Comparison of ENCODE assay signal across 16 cellular contexts in genomic region chr11:16968196-16968595, GRCh38.
"Had no signal": no experiment of that assay in that cellular context is flagged by ENCODE, and none has a peak within 500 bp of the region (broad histone marks: within the 10 kb centered on the region; RNA-seq: fewer than 3 reads in every experiment).

No MANE protein-coding gene starts in this region.

- DNase-seq: activated naive CD4-positive, alpha-beta T cell treated with Interleukin-2 at 50 U/mL for 16 hours; erythroblast; heart right ventricle; mucosa of descending colon; naive thymus-derived CD8-positive, alpha-beta T cell; retina; stimulated activated CD4-positive, alpha-beta T cell treated with anti-CD3 and anti-CD28 coated beads, Interleukin-4, amount 100 ng/mL, for 4 hours; stimulated activated CD8-positive, alpha-beta memory T cell treated with anti-CD3 and anti-CD28 coated beads, Interleukin-4, amount 100 ng/mL, for 48 hours; testis; uterus had no signal

- H3K27ac ChIP-seq: ascending aorta, breast epithelium, gastroesophageal sphincter, heart right ventricle, left lung, neutrophil, testis, uterus had no signal

- H3K4me3 Mint-ChIP-seq: naive thymus-derived CD8-positive, alpha-beta T cell; stimulated activated naive CD8-positive, alpha-beta T cell treated with anti-CD3 and anti-CD28 coated beads, Interleukin-15, Interleukin-2, amounts not matched to agents 100 ng/mL and 50 ng/mL, for 24 hours had no signal

- H3K4me3 ChIP-seq: ascending aorta, breast epithelium, gastroesophageal sphincter, heart right ventricle, left lung, mucosa of descending colon, testis, uterus had no signal

- ATAC-seq: gastroesophageal sphincter; heart right ventricle; naive thymus-derived CD8-positive, alpha-beta T cell had no signal

- H3K27ac Mint-ChIP-seq: stimulated activated naive CD8-positive, alpha-beta T cell treated with anti-CD3 and anti-CD28 coated beads, Interleukin-15, Interleukin-2, amounts not matched to agents 100 ng/mL and 50 ng/mL, for 24 hours had no signal

- H3K27me3 Mint-ChIP-seq: naive thymus-derived CD8-positive, alpha-beta T cell; stimulated activated naive CD8-positive, alpha-beta T cell treated with anti-CD3 and anti-CD28 coated beads, Interleukin-15, Interleukin-2, amounts not matched to agents 100 ng/mL and 50 ng/mL, for 24 hours had no signal

- H3K9me3 ChIP-seq: ascending aorta, breast epithelium, gastroesophageal sphincter, heart right ventricle, left lung, mucosa of descending colon, neutrophil, testis, uterus had no signal

- H3K9me3 Mint-ChIP-seq: naive thymus-derived CD8-positive, alpha-beta T cell; stimulated activated naive CD8-positive, alpha-beta T cell treated with anti-CD3 and anti-CD28 coated beads, Interleukin-15, Interleukin-2, amounts not matched to agents 100 ng/mL and 50 ng/mL, for 24 hours had no signal

- H3K27me3 ChIP-seq: ascending aorta, breast epithelium, gastroesophageal sphincter, heart right ventricle, left lung, neutrophil, testis, uterus had no signal

- H3K36me3 ChIP-seq: ascending aorta, breast epithelium, gastroesophageal sphincter, heart right ventricle, left lung, neutrophil, uterus had no signal

- H3K36me3 Mint-ChIP-seq: naive thymus-derived CD8-positive, alpha-beta T cell had no signal

- H3K4me1 ChIP-seq: ascending aorta, breast epithelium, gastroesophageal sphincter, heart right ventricle, left lung, testis, uterus had no signal
